29 cellular contexts compared by ENCODE assay signal in genomic region chr3:66241466-66241865, GRCh38.
"Had no signal": no experiment of that assay in that cellular context is flagged by ENCODE, and none has a peak within 500 bp of the region (broad histone marks: within the 10 kb centered on the region; RNA-seq: fewer than 3 reads in every experiment).

No MANE protein-coding gene starts in this region.

- H3K27me3 Mint-ChIP-seq: memory B cell; naive thymus-derived CD4-positive, alpha-beta T cell; stimulated activated naive CD8-positive, alpha-beta T cell treated with anti-CD3 and anti-CD28 coated beads, Interleukin-15, Interleukin-2, amounts not matched to agents 100 ng/mL and 50 ng/mL, for 24 hours had no signal

- H3K4me3 Mint-ChIP-seq: immature natural killer cell; memory B cell; naive thymus-derived CD4-positive, alpha-beta T cell; nephron progenitor cell; stimulated activated effector memory CD8-positive, alpha-beta T cell treated with anti-CD3 and anti-CD28 coated beads, Interleukin-12 subunit alpha, Interleukin-12 subunit beta, amount 100 ng/mL, for 72 hours; stimulated activated naive CD8-positive, alpha-beta T cell treated with anti-CD3 and anti-CD28 coated beads, Interleukin-15, Interleukin-2, amounts not matched to agents 100 ng/mL and 50 ng/mL, for 24 hours had no signal

- H3K4me3 ChIP-seq: heart left ventricle, left lung, lung, mucosa of descending colon, ovary, prostate gland, sigmoid colon, spleen, suprapubic skin, thoracic aorta, tibial artery, uterus had no signal

- DNase-seq: heart left ventricle; hypothalamus; immature natural killer cell; kidney; left colon; left lung; midbrain; mucosa of descending colon; naive thymus-derived CD4-positive, alpha-beta T cell; nephron progenitor cell; ovary; posterior cingulate gyrus; retina; right cardiac atrium; sigmoid colon; small intestine; spleen; stimulated activated CD4-positive, alpha-beta T cell treated with anti-CD3 and anti-CD28 coated beads, Interleukin-4, amount 100 ng/mL, for 24 hours; stimulated activated naive CD4-positive, alpha-beta T cell; tibial artery; trophoblast cell; uterus had no signal

- H3K9me3 Mint-ChIP-seq: immature natural killer cell had no signal

- H3K27ac Mint-ChIP-seq: memory B cell; nephron progenitor cell; stimulated activated effector memory CD8-positive, alpha-beta T cell treated with anti-CD3 and anti-CD28 coated beads, Interleukin-12 subunit alpha, Interleukin-12 subunit beta, amount 100 ng/mL, for 72 hours; stimulated activated naive CD8-positive, alpha-beta T cell treated with anti-CD3 and anti-CD28 coated beads, Interleukin-15, Interleukin-2, amounts not matched to agents 100 ng/mL and 50 ng/mL, for 24 hours had no signal

- ATAC-seq: heart left ventricle; left colon; left lung; mucosa of descending colon; naive thymus-derived CD4-positive, alpha-beta T cell; right cardiac atrium; stimulated activated effector memory CD8-positive, alpha-beta T cell treated with anti-CD3 and anti-CD28 coated beads, Interleukin-12 subunit alpha, Interleukin-12 subunit beta, amount 100 ng/mL, for 72 hours had no signal
